16 cellular contexts compared by ENCODE assay signal in the genomic region with DNA sequence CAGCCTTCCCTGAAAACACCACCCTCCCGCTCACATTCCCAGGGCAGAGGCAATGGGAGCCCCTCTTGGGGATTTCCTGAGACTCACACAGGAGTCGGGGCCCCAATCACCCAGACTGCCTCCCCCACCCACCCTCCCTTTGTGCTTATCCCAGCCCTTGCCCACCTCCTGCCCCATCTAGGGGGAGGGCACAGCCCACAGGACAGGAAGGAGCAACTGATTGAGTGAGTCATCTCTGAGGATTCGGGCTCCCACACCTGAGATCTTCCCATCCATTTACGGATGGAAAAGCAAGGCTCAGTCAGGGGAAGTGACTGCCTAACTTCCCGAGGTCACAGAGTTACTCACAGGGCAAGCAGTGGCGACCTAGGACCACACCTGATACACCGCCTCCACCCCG. TPM values are rescaled to one million over a fixed set of nuclear protein-coding genes. Genes with fewer than 3 reads are reported as not detected.
"Had no signal": no experiment of that assay in that cellular context is flagged by ENCODE, and none has a peak within 500 bp of the region (broad histone marks: within the 10 kb centered on the region; RNA-seq: fewer than 3 reads in every experiment).

No MANE protein-coding gene starts in this region.

RNA-seq across cellular contexts. Expression of gene LGALS9B, which starts 44.4 kb away (rescaled TPM):
- total RNA-seq: activated naive CD4-positive, alpha-beta T cell treated with anti-CD3 and anti-CD28 coated beads for 36 hours; activated naive CD4-positive, alpha-beta T cell treated with anti-CD3 and anti-CD28 coated beads, Interleukin-2, amount 50 U/mL, for 72 hours; activated naive CD8-positive, alpha-beta T cell treated with anti-CD3 and anti-CD28 coated beads for 36 hours; activated T-cell treated with anti-CD3 and anti-CD28 coated beads, Interleukin-2, amount 50 U/mL, for 4 hours; activated T-cell treated with anti-CD3 and anti-CD28 coated beads, Interleukin-2, amount 50 U/mL, for 72 hours; activated T-helper 1 cell treated with anti-CD3 and anti-CD28 coated beads, Interleukin-12 subunit alpha, Interleukin-12 subunit beta, Interleukin-2, Interleukin-4 antibody, amounts not matched to agents 30 ng/mL and 10 ng/mL and 1 ng/mL, durations not matched to agents 14 hours and 24 hours and 36 hours; activated T-helper 17 cell treated with anti-CD3 and anti-CD28 coated beads, Interleukin-2, amount 50 U/mL, for 72 hours; activated T-helper 2 cell treated with anti-CD3 and anti-CD28 coated beads, Interferon-gamma antibody, Interleukin-2, Interleukin-4, amounts not matched to agents 10 μg/mL and 5 μg/mL and 100 μg/mL, durations not matched to agents 14 hours and 24 hours and 36 hours; adrenal gland; ascending aorta; astrocyte; body of pancreas; cardiac muscle cell; cardiac septum; cerebellum; chondrocyte had no signal
- polyA plus RNA-seq: cardiac muscle cell had no signal
